Comparison of ENCODE assay signal across 29 cellular contexts in genomic region chr15:55017636-55018035, GRCh38.
"Had no signal": no experiment of that assay in that cellular context is flagged by ENCODE, and none has a peak within 500 bp of the region (broad histone marks: within the 10 kb centered on the region; RNA-seq: fewer than 3 reads in every experiment).

No MANE protein-coding gene starts in this region.

- DNase-seq: colonic mucosa; cortex of kidney; dermis blood vessel endothelial cell; dorsolateral prefrontal cortex; effector CD4-positive, alpha-beta T cell; effector CD8-positive, alpha-beta T cell; effector memory CD4-positive, alpha-beta T cell; effector memory CD8-positive, alpha-beta T cell; endodermal cell; erythroblast; esophagus squamous epithelium; foreskin fibroblast; foreskin melanocyte; gastrocnemius medialis; glutamatergic neuron; head of caudate nucleus; heart left ventricle; heart right ventricle had no signal

- H3K4me3 Mint-ChIP-seq: dendritic cell treated with granulocyte-macrophage colony-stimulating factor and Interleukin-4, amounts not matched to agents 40 ng/mL and 50 ng/mL, for 4 days; effector memory CD8-positive, alpha-beta T cell; endodermal cell had no signal

- H3K4me2 ChIP-seq: hepatocyte had no signal

- H3K79me2 ChIP-seq: hepatocyte had no signal

- H3K36me3 ChIP-seq: colonic mucosa, esophagus muscularis mucosa, esophagus squamous epithelium, gastrocnemius medialis, gastroesophageal sphincter, heart left ventricle, heart right ventricle had no signal

- H3K9me3 Mint-ChIP-seq: effector memory CD8-positive, alpha-beta T cell; endodermal cell had no signal

- ATAC-seq: effector memory CD8-positive, alpha-beta T cell; esophagus mucosa; foreskin keratinocyte; gastrocnemius medialis; gastroesophageal sphincter; heart left ventricle; heart right ventricle had no signal

- H3K27me3 Mint-ChIP-seq: dendritic cell treated with granulocyte-macrophage colony-stimulating factor and Interleukin-4, amounts not matched to agents 40 ng/mL and 50 ng/mL, for 4 days had no signal

- H3K4me1 Mint-ChIP-seq: endodermal cell had no signal

- H3K27ac ChIP-seq: colonic mucosa, coronary artery, dorsolateral prefrontal cortex, epithelial cell of prostate, esophagus muscularis mucosa, esophagus squamous epithelium, foreskin keratinocyte, gastrocnemius medialis, gastroesophageal sphincter, heart left ventricle, heart right ventricle, hepatocyte had no signal

- H3K27me3 ChIP-seq: colonic mucosa, esophagus muscularis mucosa, esophagus squamous epithelium, foreskin keratinocyte, gastrocnemius medialis, gastroesophageal sphincter, heart left ventricle, heart right ventricle, hepatocyte had no signal

- H3K4me1 ChIP-seq: colonic mucosa, esophagus muscularis mucosa, esophagus squamous epithelium, foreskin keratinocyte, gastrocnemius medialis, gastroesophageal sphincter, heart left ventricle, heart right ventricle had no signal

- H2AFZ ChIP-seq: hepatocyte had no signal

- H3K9me3 ChIP-seq: colonic mucosa, esophagus muscularis mucosa, gastrocnemius medialis, gastroesophageal sphincter, heart left ventricle, heart right ventricle had no signal

- H3K4me3 ChIP-seq: colonic mucosa, coronary artery, dorsolateral prefrontal cortex, esophagus muscularis mucosa, esophagus squamous epithelium, gastrocnemius medialis, gastroesophageal sphincter, heart left ventricle, heart right ventricle, hepatocyte had no signal

- H3K27ac Mint-ChIP-seq: dendritic cell treated with granulocyte-macrophage colony-stimulating factor and Interleukin-4, amounts not matched to agents 40 ng/mL and 50 ng/mL, for 4 days; effector memory CD8-positive, alpha-beta T cell; endodermal cell had no signal

- FAIRE-seq: endometrium, endothelial cell of umbilical vein, frontal cortex had no signal
